In genomic region chr4:180665481-180665880, GRCh38 we compare ENCODE assay signal across 20 cellular contexts.
DNase-seq lines count a peak whose midpoint lies in the region; ATAC-seq and TF ChIP-seq lines count a peak whose summit lies in the region.
"Had no signal": no experiment of that assay in that cellular context is flagged by ENCODE, and none has a peak within 500 bp of the region (broad histone marks: within the 10 kb centered on the region; RNA-seq: fewer than 3 reads in every experiment).

No MANE protein-coding gene starts in this region.

- H3K79me2 ChIP-seq in MM.1S (ENCODE audit: low read length) (no peaks in the 10 kb centered on the region), OCI-LY3 (ENCODE audit: low read length) (no peaks in the 10 kb centered on the region)

- peaks cover 9% of the 10 kb centered on the region; the same call in 1 of the 2 replicates for H3K4me1 ChIP-seq in MM.1S (ENCODE audit: low read length)
- H3K4me1 ChIP-seq in OCI-LY3 (ENCODE audit: low read length) = peaks cover 10% of the 10 kb centered on the region; the same call in 1 of the 2 replicates
- H3K4me1 ChIP-seq: gastrocnemius medialis, Peyer's patch, testis, uterus had no signal

- H3K36me3 Mint-ChIP-seq in Calu3 (ENCODE audit: insufficient read depth, unreplicated experiment) = no peaks in the 10 kb centered on the region
- H3K36me3 Mint-ChIP-seq: brain had no signal

- H3K9me3 Mint-ChIP-seq in Calu3 (ENCODE audit: low read depth, unreplicated experiment) = no peaks in the 10 kb centered on the region
- H3K9me3 Mint-ChIP-seq: activated T-cell treated with anti-CD3 and anti-CD28 coated beads, Interleukin-2, amount 50 U/mL, for 4 hours; brain had no signal

- H3K4me1 Mint-ChIP-seq in Calu3 (ENCODE audit: low read depth, unreplicated experiment) = peaks cover 8% of the 10 kb centered on the region
- H3K4me1 Mint-ChIP-seq: activated CD4-positive, alpha-beta T cell treated with anti-CD3 and anti-CD28 coated beads for 36 hours; T-helper 17 cell had no signal

- H3K27ac ChIP-seq in MM.1S (ENCODE audit: low read length) = peak overlapping the region; percentile 12; the same call in 1 of the 2 replicates
- H3K27ac ChIP-seq in OCI-LY3 (ENCODE audit: low read length) = no peak overlapping the region
- H3K27ac ChIP-seq: C4-2B, gastrocnemius medialis, Peyer's patch, sigmoid colon, testis, uterus had no signal

- H3K27me3 Mint-ChIP-seq in Calu3 (ENCODE audit: unreplicated experiment) = no peaks in the 10 kb centered on the region
- H3K27me3 Mint-ChIP-seq: activated CD4-positive, alpha-beta T cell treated with anti-CD3 and anti-CD28 coated beads for 36 hours; brain; T-helper 17 cell had no signal

- H4K20me1 ChIP-seq in MM.1S (ENCODE audit: insufficient read depth, low read length) (no peaks in the 10 kb centered on the region), OCI-LY3 (ENCODE audit: insufficient read depth, low read length) (no peaks in the 10 kb centered on the region)

- H2AFZ ChIP-seq in MM.1S (ENCODE audit: low read length) = peak overlapping the region; percentile 63; the same call in 1 of the 2 replicates
- peak overlapping the region; percentile 85 for H2AFZ ChIP-seq in OCI-LY3 (ENCODE audit: low read depth, low read length)

- H3K4me3 ChIP-seq in MM.1S (ENCODE audit: low read length) (peak overlapping the region; percentile 43; the same call in 1 of the 2 replicates), OCI-LY3 (ENCODE audit: low read length) (peak overlapping the region; percentile 77), epithelial cell of proximal tubule (ENCODE audit: low read depth, low read length) (peak overlapping the region; percentile 28)
- H3K4me3 ChIP-seq: gastrocnemius medialis, MG63, Peyer's patch, sigmoid colon, testis, uterus had no signal

- H3K27ac Mint-ChIP-seq in Calu3 (ENCODE audit: unreplicated experiment) = no peak overlapping the region
- H3K27ac Mint-ChIP-seq: activated CD4-positive, alpha-beta T cell treated with anti-CD3 and anti-CD28 coated beads for 36 hours; brain; T-helper 17 cell had no signal

- H3K27me3 ChIP-seq in MM.1S (replicated peaks; ENCODE audit: insufficient read depth, low read length) = no peaks in the 10 kb centered on the region
- no peaks in the 10 kb centered on the region for H3K27me3 ChIP-seq in OCI-LY3 (ENCODE audit: low read depth, low read length)
- H3K27me3 ChIP-seq: gastrocnemius medialis, MG63, Peyer's patch, sigmoid colon, testis, uterus had no signal

- 0 out of 2 replicates have a peak, but pooled peaks cover 4% of the 10 kb centered on the region for H3F3A ChIP-seq in MM.1S (ENCODE audit: insufficient read depth, low read length)

- peak overlapping the region; percentile 72; the same call in 1 of the 2 replicates for H3K4me2 ChIP-seq in MM.1S (ENCODE audit: low read depth, low read length)
- H3K4me2 ChIP-seq in OCI-LY3 (ENCODE audit: low read length) = peak overlapping the region; percentile 72
- H3K4me2 ChIP-seq: SK-N-SH had no signal

- H3K9me2 ChIP-seq in MM.1S (replicated peaks; ENCODE audit: insufficient read depth, low read length) = no peaks in the 10 kb centered on the region
- H3K9me2 ChIP-seq: SK-N-SH had no signal

- CTCF ChIA-PET in Calu3 (lab: Charles Lee) = interaction anchor here (0.6 kb wide), 1 partner anchor 92 kb away, joined by 4 read pairs; no protein-coding TSS in a partner anchor

- intact Hi-C loops in Calu3 (cut with micrococcal nuclease; ENCODE audit: unreplicated experiment) = loop anchor here (1.0 to 10.0 kb wide), 6 partner anchors 167 to 863 kb away; no protein-coding TSS in a partner anchor

- H3K9me3 ChIP-seq in MM.1S (replicated peaks; ENCODE audit: insufficient read depth, low read length) (no peaks in the 10 kb centered on the region), OCI-LY3 (ENCODE audit: insufficient read depth, low read length) (no peaks in the 10 kb centered on the region)
- H3K9me3 ChIP-seq: gastrocnemius medialis, MG63, Peyer's patch, sigmoid colon, SK-N-SH, testis, uterus had no signal

- DNase-seq in Calu3 (no peak), MM.1S (peak; percentile 31), epithelial cell of proximal tubule (ENCODE audit: low read depth) (no peak), COLO668 (lab: John Stamatoyannopoulos, UW; ENCODE audit: unreplicated experiment) (no peak), Ammon's horn (ENCODE audit: low spot score) (no peak), KG1 (lab: John Stamatoyannopoulos, UW) (no peak)

- no peak for ATAC-seq in HG03565 (IDR thresholded peaks at IDR 0.05; ENCODE audit: unreplicated experiment)
- ATAC-seq: gastrocnemius medialis had no signal

- BruUV-seq in Calu3 (replicated peaks; lab: Mats Ljungman, UMichigan) = no TSS peak

- peak overlapping the region; percentile 47 for H3K4me3 Mint-ChIP-seq in Calu3 (ENCODE audit: low read depth, unreplicated experiment)
- H3K4me3 Mint-ChIP-seq: activated CD4-positive, alpha-beta T cell treated with anti-CD3 and anti-CD28 coated beads for 36 hours; activated T-cell treated with anti-CD3 and anti-CD28 coated beads, Interleukin-2, amount 50 U/mL, for 4 hours; T-helper 17 cell had no signal

- no peak for TF ChIP-seq CTCF in Calu3 (IDR thresholded peaks at IDR 0.05; ENCODE audit: unreplicated experiment)
- no peak for TF ChIP-seq CTCF in MM.1S (IDR thresholded peaks at IDR 0.05; ENCODE audit: low read length)
- TF ChIP-seq CTCF in OCI-LY3 (IDR thresholded peaks at IDR 0.05; ENCODE audit: low read depth, low read length) = no peak
- TF ChIP-seq CTCF in epithelial cell of proximal tubule (conservative IDR thresholded peaks at IDR 0.05; ENCODE audit: low read depth, low read length) = no peak

- H3K9ac ChIP-seq in MM.1S (ENCODE audit: low read length) (no peak overlapping the region), OCI-LY3 (ENCODE audit: low read length) (peak overlapping the region; percentile 18; the same call in 1 of the 2 replicates)
- H3K9ac ChIP-seq: SK-N-SH had no signal

- H3K36me3 ChIP-seq in MM.1S (replicated peaks; ENCODE audit: insufficient read depth, low read length) (no peaks in the 10 kb centered on the region), OCI-LY3 (replicated peaks; ENCODE audit: low read depth, low read length) (no peaks in the 10 kb centered on the region)
- H3K36me3 ChIP-seq: gastrocnemius medialis, MG63, Peyer's patch, sigmoid colon, uterus had no signal
